In the genomic region with DNA sequence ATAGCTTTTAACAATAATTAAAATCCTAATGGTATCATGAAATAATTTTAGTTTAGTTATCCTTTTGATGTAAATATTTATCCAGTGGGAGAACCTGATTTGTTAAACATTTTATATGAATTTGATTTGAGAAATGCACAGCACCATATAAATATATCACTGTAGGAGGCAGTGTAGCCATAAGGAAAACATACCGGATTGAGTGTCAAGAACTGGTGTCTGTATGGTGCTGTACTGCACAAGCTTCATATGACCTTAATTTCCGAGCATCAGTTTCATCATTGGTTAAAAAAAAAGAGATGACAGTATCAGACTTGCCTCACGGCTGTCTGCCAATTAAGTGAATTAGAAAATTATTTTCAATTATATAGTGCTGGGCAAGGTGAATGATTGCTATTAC, we compare ENCODE assay signal across 1 cellular context.
TF ChIP-seq lines count a peak whose summit lies in the region.

No MANE protein-coding gene starts in this region.

TF ChIP-seq in HepG2, 621 proteins besides CTCF, POLR2A, EP300 and RAD21 (continued from another document):
- TF ChIP-seq, protein P1, sequence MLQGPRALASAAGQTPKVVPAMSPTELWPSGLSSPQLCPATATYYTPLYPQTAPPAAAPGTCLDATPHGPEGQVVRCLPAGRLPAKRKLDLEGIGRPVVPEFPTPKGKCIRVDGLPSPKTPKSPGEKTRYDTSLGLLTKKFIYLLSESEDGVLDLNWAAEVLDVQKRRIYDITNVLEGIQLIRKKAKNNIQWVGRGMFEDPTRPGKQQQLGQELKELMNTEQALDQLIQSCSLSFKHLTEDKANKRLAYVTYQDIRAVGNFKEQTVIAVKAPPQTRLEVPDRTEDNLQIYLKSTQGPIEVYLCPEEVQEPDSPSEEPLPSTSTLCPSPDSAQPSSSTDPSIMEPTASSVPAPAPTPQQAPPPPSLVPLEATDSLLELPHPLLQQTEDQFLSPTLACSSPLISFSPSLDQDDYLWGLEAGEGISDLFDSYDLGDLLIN (CRISPR knock-in tag; IDR thresholded peaks at IDR 0.05; ENCODE audit: borderline replicate concordance): no peak
- TF ChIP-seq JDP2 (CRISPR knock-in tag; IDR thresholded peaks at IDR 0.05; ENCODE audit: borderline replicate concordance) (no peak), ETV6 (CRISPR knock-in tag; conservative IDR thresholded peaks at IDR 0.05) (no peak), CBX2 (IDR thresholded peaks at IDR 0.05; ENCODE audit: low read depth, low read length) (no peak), CBX2 (CRISPR knock-in tag; IDR thresholded peaks at IDR 0.05; ENCODE audit: low read depth) (no peak), SRSF4 (IDR thresholded peaks at IDR 0.05; ENCODE audit: low read depth, low read length, poor library complexity, severe bottlenecking) (no peak)
- TF ChIP-seq, protein P2, sequence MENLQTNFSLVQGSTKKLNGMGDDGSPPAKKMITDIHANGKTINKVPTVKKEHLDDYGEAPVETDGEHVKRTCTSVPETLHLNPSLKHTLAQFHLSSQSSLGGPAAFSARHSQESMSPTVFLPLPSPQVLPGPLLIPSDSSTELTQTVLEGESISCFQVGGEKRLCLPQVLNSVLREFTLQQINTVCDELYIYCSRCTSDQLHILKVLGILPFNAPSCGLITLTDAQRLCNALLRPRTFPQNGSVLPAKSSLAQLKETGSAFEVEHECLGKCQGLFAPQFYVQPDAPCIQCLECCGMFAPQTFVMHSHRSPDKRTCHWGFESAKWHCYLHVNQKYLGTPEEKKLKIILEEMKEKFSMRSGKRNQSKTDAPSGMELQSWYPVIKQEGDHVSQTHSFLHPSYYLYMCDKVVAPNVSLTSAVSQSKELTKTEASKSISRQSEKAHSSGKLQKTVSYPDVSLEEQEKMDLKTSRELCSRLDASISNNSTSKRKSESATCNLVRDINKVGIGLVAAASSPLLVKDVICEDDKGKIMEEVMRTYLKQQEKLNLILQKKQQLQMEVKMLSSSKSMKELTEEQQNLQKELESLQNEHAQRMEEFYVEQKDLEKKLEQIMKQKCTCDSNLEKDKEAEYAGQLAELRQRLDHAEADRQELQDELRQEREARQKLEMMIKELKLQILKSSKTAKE (CRISPR knock-in tag; IDR thresholded peaks at IDR 0.05; ENCODE audit: borderline replicate concordance): no peak
- TF ChIP-seq, protein P3, sequence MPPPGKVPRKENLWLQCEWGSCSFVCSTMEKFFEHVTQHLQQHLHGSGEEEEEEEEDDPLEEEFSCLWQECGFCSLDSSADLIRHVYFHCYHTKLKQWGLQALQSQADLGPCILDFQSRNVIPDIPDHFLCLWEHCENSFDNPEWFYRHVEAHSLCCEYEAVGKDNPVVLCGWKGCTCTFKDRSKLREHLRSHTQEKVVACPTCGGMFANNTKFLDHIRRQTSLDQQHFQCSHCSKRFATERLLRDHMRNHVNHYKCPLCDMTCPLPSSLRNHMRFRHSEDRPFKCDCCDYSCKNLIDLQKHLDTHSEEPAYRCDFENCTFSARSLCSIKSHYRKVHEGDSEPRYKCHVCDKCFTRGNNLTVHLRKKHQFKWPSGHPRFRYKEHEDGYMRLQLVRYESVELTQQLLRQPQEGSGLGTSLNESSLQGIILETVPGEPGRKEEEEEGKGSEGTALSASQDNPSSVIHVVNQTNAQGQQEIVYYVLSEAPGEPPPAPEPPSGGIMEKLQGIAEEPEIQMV (CRISPR knock-in tag; IDR thresholded peaks at IDR 0.05; ENCODE audit: low read depth): no peak
